19 cellular contexts compared by ENCODE assay signal in the genomic region with DNA sequence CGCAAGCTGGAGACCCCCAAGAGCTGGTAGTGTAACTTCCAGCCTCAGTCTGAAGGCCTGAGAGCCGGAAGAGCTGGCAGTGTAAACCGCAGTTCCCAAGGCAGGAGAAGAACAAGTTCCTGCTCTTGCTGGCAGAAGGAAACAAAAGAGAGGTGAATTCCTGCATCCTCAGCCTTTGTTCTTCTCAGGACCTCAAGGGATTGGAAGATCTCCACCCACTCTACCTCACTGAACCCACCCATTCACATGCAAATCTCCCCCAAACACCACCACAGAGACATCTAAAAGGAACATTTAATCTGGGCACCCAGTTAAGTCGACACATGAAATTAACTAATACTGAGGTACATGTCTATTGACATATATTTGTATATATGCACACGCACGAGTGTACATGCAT.
"Had no signal": no experiment of that assay in that cellular context is flagged by ENCODE, and none has a peak within 500 bp of the region (broad histone marks: within the 10 kb centered on the region; RNA-seq: fewer than 3 reads in every experiment).

No MANE protein-coding gene starts in this region.

- H3K9me3 ChIP-seq: esophagus squamous epithelium, right atrium auricular region, suprapubic skin, upper lobe of right lung had no signal

- DNase-seq: activated CD4-positive, alpha-beta T cell treated with anti-CD3 and anti-CD28 coated beads for 4 hours; activated CD4-positive, alpha-beta T cell treated with anti-CD3 and anti-CD28 coated beads, Interleukin-2, amount 50 U/mL, for 4 hours; activated effector memory CD4-positive, alpha-beta T cell treated with Interleukin-2 at 50 U/mL for 16 hours; activated naive CD4-positive, alpha-beta T cell treated with Interleukin-2 at 50 U/mL for 16 hours; activated T-cell treated with anti-CD3 and anti-CD28 coated beads for 4 hours; anterior cingulate cortex; esophagus squamous epithelium; kidney; left colon; midbrain; naive thymus-derived CD4-positive, alpha-beta T cell; stimulated activated CD4-positive, alpha-beta T cell treated with anti-CD3 and anti-CD28 coated beads, Interleukin-15, amount 100 ng/mL, for 24 hours; stimulated activated CD4-positive, alpha-beta T cell treated with anti-CD3 and anti-CD28 coated beads, Interleukin-2, amount 100 ng/mL, for 24 hours; stimulated activated naive B cell treated with anti-CD40 and anti-IgM and Interleukin-4, amounts not matched to agents 10 μg/mL and 1 μg/mL and 100 μg/mL, for 72 hours; tibial artery; upper lobe of right lung had no signal

- H3K27ac ChIP-seq: epithelial cell of prostate, esophagus squamous epithelium, right atrium auricular region, suprapubic skin, tibial artery, upper lobe of right lung had no signal

- H3K36me3 ChIP-seq: esophagus squamous epithelium, right atrium auricular region, suprapubic skin, tibial artery, upper lobe of right lung had no signal

- H3K4me1 ChIP-seq: esophagus squamous epithelium, right atrium auricular region, suprapubic skin, tibial artery, upper lobe of right lung had no signal

- H3K27me3 ChIP-seq: right atrium auricular region, tibial artery, upper lobe of right lung had no signal

- H3K4me3 ChIP-seq: esophagus squamous epithelium, right atrium auricular region, suprapubic skin, tibial artery, upper lobe of right lung had no signal
